18 cellular contexts compared by ENCODE assay signal in genomic region chr15:69480932-69481331, GRCh38. TPM values are rescaled to one million over a fixed set of nuclear protein-coding genes. Genes with fewer than 3 reads are reported as not detected.
DNase-seq lines count a peak whose midpoint lies in the region; ATAC-seq and TF ChIP-seq lines count a peak whose summit lies in the region.
"Had no signal": no experiment of that assay in that cellular context is flagged by ENCODE, and none has a peak within 500 bp of the region (broad histone marks: within the 10 kb centered on the region; RNA-seq: fewer than 3 reads in every experiment).

No MANE protein-coding gene starts in this region.

- BruUV-seq in Calu3 (replicated peaks; lab: Mats Ljungman, UMichigan) (no TSS peak), PC-9 (replicated peaks; lab: Mats Ljungman, UMichigan) (no TSS peak)

- H3K27me3 Mint-ChIP-seq in Calu3 (ENCODE audit: unreplicated experiment) (no peaks in the 10 kb centered on the region), endodermal cell (ENCODE audit: insufficient read depth) (peaks cover 63% of the 10 kb centered on the region)
- peaks cover 8% of the 10 kb centered on the region for H3K27me3 Mint-ChIP-seq in activated CD8-positive, alpha-beta T cell treated with anti-CD3 and anti-CD28 coated beads for 36 hours

- DNase-seq in Calu3, result peak; percentile 78
- DNase-seq in PC-9, result peak; percentile 76 to 95
- peak; percentile 13 for DNase-seq in endodermal cell
- DNase-seq in ascending aorta (ENCODE audit: low spot score in 2 of 2), result no peak
- DNase-seq in activated CD8-positive, alpha-beta T cell treated with anti-CD3 and anti-CD28 coated beads for 36 hours, result no peak
- DNase-seq in NOMO-1 treated with DMSO at 0.1 percent for 48 hours (lab: John Stamatoyannopoulos, UW; ENCODE audit: unreplicated experiment), result no peak
- DNase-seq: COR-L47, DMS53, HFFc6, MG63, NCI-H1417, NCI-H2029 treated with DMSO at 0.1 percent for 48 hours, NCI-H2171 treated with DMSO at 0.1 percent for 48 hours, NCI-H446 treated with DMSO at 0.1 percent for 48 hours, Peyer's patch, Right ventricle myocardium superior had no signal

- intact Hi-C loops in Calu3 (cut with micrococcal nuclease; ENCODE audit: unreplicated experiment) (loop anchor here (2.0 to 5.0 kb wide), 2 partner anchors 76 to 96 kb away; no protein-coding TSS in a partner anchor), PC-9 (cut with micrococcal nuclease; ENCODE audit: unreplicated experiment) (loop anchor here (1.0 to 10.0 kb wide), 7 partner anchors 76 to 1028 kb away; no protein-coding TSS in a partner anchor), ascending aorta (cut with DNase I) (no loop called here)
- intact Hi-C loops in activated CD8-positive, alpha-beta T cell treated with anti-CD3 and anti-CD28 coated beads for 36 hours (cut with micrococcal nuclease), result no loop called here

- H3K4me2 ChIP-seq in PC-9, result peak overlapping the region; percentile 46

- CTCF ChIA-PET in Calu3 (lab: Charles Lee) (interaction anchor here (0.6 to 1.4 kb wide), 15 partner anchors 10 to 1106 kb away, joined by 3 to 7 read pairs (median 4); partner anchors contain the start of gene TLE3), PC-9 (lab: Charles Lee) (interaction anchor here (0.6 to 0.9 kb wide), 4 partner anchors 159 to 1163 kb away, joined by 3 to 5 read pairs (median 4); no protein-coding TSS in a partner anchor)
- CTCF ChIA-PET in activated CD8-positive, alpha-beta T cell treated with anti-CD3 and anti-CD28 coated beads for 36 hours (lab: Charles Lee), result interaction anchor here (1.1 kb wide), 1 partner anchor 1008 kb away, joined by 3 read pairs; no protein-coding TSS in a partner anchor

- no peak for ATAC-seq in activated CD8-positive, alpha-beta T cell treated with anti-CD3 and anti-CD28 coated beads for 36 hours
- no peak for ATAC-seq in HG02840 (IDR thresholded peaks at IDR 0.05; ENCODE audit: low FRiP score, unreplicated experiment)

- H3K36me3 Mint-ChIP-seq in Calu3 (ENCODE audit: insufficient read depth, unreplicated experiment), result peaks cover 14% of the 10 kb centered on the region
- H3K36me3 Mint-ChIP-seq in endodermal cell (ENCODE audit: low read depth), result peaks cover 2% of the 10 kb centered on the region
- peaks cover 2% of the 10 kb centered on the region for H3K36me3 Mint-ChIP-seq in activated CD8-positive, alpha-beta T cell treated with anti-CD3 and anti-CD28 coated beads for 36 hours (ENCODE audit: low read depth)

- peaks cover 35% of the 10 kb centered on the region for H3F3A ChIP-seq in PC-9 (ENCODE audit: insufficient read depth, low read depth)

- WGBS in endodermal cell (ENCODE audit: insufficient coverage in 1 of 2, insufficient read length in 1 of 2), 2 experiments, result 93 to 94% methylated on average over 3 of the region's 3 CpGs

- H3K36me3 ChIP-seq in PC-9 (ENCODE audit: low read depth) (no peaks in the 10 kb centered on the region), endodermal cell (ENCODE audit: control insufficient read depth, insufficient read depth, low read length) (no peaks in the 10 kb centered on the region), ascending aorta (no peaks in the 10 kb centered on the region)
- H3K36me3 ChIP-seq: MG63, Peyer's patch had no signal

- TF ChIP-seq CTCF in 22Rv1 (IDR thresholded peaks at IDR 0.05), result no peak
- no peak for TF ChIP-seq CTCF in Calu3 (IDR thresholded peaks at IDR 0.05; ENCODE audit: unreplicated experiment)
- no peak for TF ChIP-seq CTCF in PC-9 (conservative IDR thresholded peaks at IDR 0.05)
- no peak for TF ChIP-seq CTCF in endodermal cell (conservative IDR thresholded peaks at IDR 0.05)
- TF ChIP-seq CTCF in ascending aorta (IDR thresholded peaks at IDR 0.05), result no peak
- no peak for TF ChIP-seq CTCF in activated CD8-positive, alpha-beta T cell treated with anti-CD3 and anti-CD28 coated beads for 36 hours (IDR thresholded peaks at IDR 0.05)

- H3K4me3 Mint-ChIP-seq in Calu3 (ENCODE audit: low read depth, unreplicated experiment), result no peak overlapping the region
- no peak overlapping the region for H3K4me3 Mint-ChIP-seq in endodermal cell
- H3K4me3 Mint-ChIP-seq in activated CD8-positive, alpha-beta T cell treated with anti-CD3 and anti-CD28 coated beads for 36 hours, result no peak overlapping the region
- H3K4me3 Mint-ChIP-seq: HFFc6 had no signal

- H3K27me3 ChIP-seq in PC-9 (ENCODE audit: insufficient read depth, low read depth), result no peaks in the 10 kb centered on the region
- H3K27me3 ChIP-seq in endodermal cell (ENCODE audit: control insufficient read depth, insufficient read depth, low read length, poor library complexity, severe bottlenecking), result peaks cover 43% of the 10 kb centered on the region
- no peaks in the 10 kb centered on the region for H3K27me3 ChIP-seq in ascending aorta
- H3K27me3 ChIP-seq: MG63, Peyer's patch had no signal

- H3K4me3 ChIP-seq in PC-9 (no peak overlapping the region), endodermal cell (ENCODE audit: low read length) (no peak overlapping the region), ascending aorta (no peak overlapping the region)
- H3K4me3 ChIP-seq: MG63, Peyer's patch had no signal

- H2AFZ ChIP-seq in PC-9, result no peak overlapping the region

- H3K4me1 Mint-ChIP-seq in Calu3 (ENCODE audit: low read depth, unreplicated experiment) (peaks cover 35% of the 10 kb centered on the region), endodermal cell (no peaks in the 10 kb centered on the region)
- H3K4me1 Mint-ChIP-seq in activated CD8-positive, alpha-beta T cell treated with anti-CD3 and anti-CD28 coated beads for 36 hours (ENCODE audit: low read depth), result peaks cover 2% of the 10 kb centered on the region

- H3K9me3 Mint-ChIP-seq in Calu3 (ENCODE audit: low read depth, unreplicated experiment) (peaks cover 3% of the 10 kb centered on the region), endodermal cell (peaks cover 28% of the 10 kb centered on the region)
- peaks cover 5% of the 10 kb centered on the region for H3K9me3 Mint-ChIP-seq in activated CD8-positive, alpha-beta T cell treated with anti-CD3 and anti-CD28 coated beads for 36 hours

- H4K20me1 ChIP-seq in PC-9 (ENCODE audit: insufficient read depth), result no peaks in the 10 kb centered on the region

- no peak overlapping the region for H3K9ac ChIP-seq in endodermal cell (ENCODE audit: extremely low read depth, low read length, poor library complexity, severe bottlenecking)

- POLR2A ChIA-PET in PC-9 (lab: Charles Lee; ENCODE audit: unreplicated experiment), result interaction anchor here (0.5 to 0.8 kb wide), 6 partner anchors 76 to 1815 kb away, joined by 3 to 10 read pairs (median 4); no protein-coding TSS in a partner anchor
- POLR2A ChIA-PET in activated CD8-positive, alpha-beta T cell treated with anti-CD3 and anti-CD28 coated beads for 36 hours (lab: Charles Lee), result no interaction called here

- H3K27ac Mint-ChIP-seq in Calu3 (ENCODE audit: unreplicated experiment) (no peak overlapping the region), endodermal cell (no peak overlapping the region)
- no peak overlapping the region for H3K27ac Mint-ChIP-seq in activated CD8-positive, alpha-beta T cell treated with anti-CD3 and anti-CD28 coated beads for 36 hours
- H3K27ac Mint-ChIP-seq: HFFc6 had no signal

- H3K4me1 ChIP-seq in PC-9 (replicated peaks; ENCODE audit: insufficient read depth), result peaks cover 43% of the 10 kb centered on the region
- no peaks in the 10 kb centered on the region for H3K4me1 ChIP-seq in endodermal cell (ENCODE audit: control insufficient read depth, insufficient read depth, low read length)
- H3K4me1 ChIP-seq in ascending aorta, result no peaks in the 10 kb centered on the region
- H3K4me1 ChIP-seq: Peyer's patch had no signal

- H3K27ac ChIP-seq in 22Rv1 (peak overlapping the region; percentile 75), PC-9 (peak overlapping the region; percentile 70), endodermal cell (ENCODE audit: low read depth, low read length) (no peak overlapping the region), ascending aorta (no peak overlapping the region)
- H3K27ac ChIP-seq: Peyer's patch had no signal

- H3K79me2 ChIP-seq in PC-9 (ENCODE audit: low read depth), result no peaks in the 10 kb centered on the region

- no peaks in the 10 kb centered on the region for H3K9me3 ChIP-seq in PC-9 (ENCODE audit: insufficient read depth, low read depth)
- peaks cover 16% of the 10 kb centered on the region for H3K9me3 ChIP-seq in endodermal cell (ENCODE audit: control insufficient read depth, low read length)
- H3K9me3 ChIP-seq in ascending aorta, result peaks cover 0 to 7% of the 10 kb centered on the region in 2 donors
- H3K9me3 ChIP-seq: Peyer's patch had no signal

- H3K9me2 ChIP-seq in PC-9 (ENCODE audit: insufficient read depth), result no peaks in the 10 kb centered on the region

RNA-seq across cellular contexts. Expression of gene RPLP1, which starts 28.3 kb away (rescaled TPM):
- total RNA-seq in Calu3 (2022) (1,386 and 1,535 TPM in 2 replicates), PC-9 (2021) (1,651 and 3,001 TPM in 2 replicates), endodermal cell (1,000 to 10,000 TPM; 1,560 to 1,563 TPM), ascending aorta (379 TPM)
- polyA plus RNA-seq in endodermal cell (2013, experiment 1 of 2), result 2,242 TPM
- 2,014 TPM for polyA plus RNA-seq in endodermal cell (2013, experiment 2 of 2)
- 1,000 to 10,000 TPM; 2,583 to 2,701 TPM for total RNA-seq in activated CD8-positive, alpha-beta T cell treated with anti-CD3 and anti-CD28 coated beads for 36 hours

Comparison
In these comparisons a context has a peak if more than half of its experiments do, and no peak if none do; other contexts are left out.
1. H3K27ac ChIP-seq: peak in 22Rv1 (single experiment) and PC-9 (single experiment); none in endodermal cell (single experiment) and ascending aorta (0 of 2).
2. DNase-seq: peak in Calu3 (single experiment), PC-9 (2 of 2) and endodermal cell (single experiment); none in ascending aorta (0 of 2), activated CD8-positive, alpha-beta T cell treated with anti-CD3 and anti-CD28 coated beads for 36 hours (single experiment) and NOMO-1 treated with DMSO at 0.1 percent for 48 hours (single experiment).
3. intact Hi-C loops: an anchor here in Calu3 (2.0 to 5.0 kb wide) and PC-9 (1.0 to 10.0 kb wide); none called in ascending aorta and activated CD8-positive, alpha-beta T cell treated with anti-CD3 and anti-CD28 coated beads for 36 hours.